Comparison of ENCODE assay signal across 8 cellular contexts in the genomic region with DNA sequence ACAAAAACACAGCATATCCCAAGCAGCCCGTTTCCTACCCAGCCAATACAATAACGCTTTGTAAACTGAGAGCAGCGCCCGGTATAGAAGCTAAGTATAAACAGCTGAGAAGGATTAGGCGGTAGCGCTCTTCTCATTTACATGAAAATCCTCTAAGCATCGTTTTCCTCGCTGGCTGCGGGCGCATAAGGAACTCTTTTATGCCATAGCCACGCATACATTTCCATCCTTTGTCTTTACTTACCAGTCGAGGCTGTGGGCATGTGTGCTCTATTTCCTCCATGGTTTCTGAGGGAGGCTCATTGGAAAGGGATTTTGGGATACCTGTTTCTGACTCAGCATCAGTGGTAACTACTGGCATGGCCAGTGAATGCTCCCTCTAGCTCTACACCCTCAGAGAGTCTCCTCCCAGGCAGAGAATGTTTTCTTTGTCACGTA. TPM values are rescaled to one million over a fixed set of nuclear protein-coding genes. Genes with fewer than 3 reads are reported as not detected.
DNase-seq lines count a peak whose midpoint lies in the region; ATAC-seq lines count a peak whose summit lies in the region.

No MANE protein-coding gene starts in this region.

- H3K9me3 Mint-ChIP-seq in IgD-negative memory B cell = no peaks in the 10 kb centered on the region
- no peaks in the 10 kb centered on the region for H3K9me3 Mint-ChIP-seq in activated naive CD8-positive, alpha-beta T cell (ENCODE audit: low read depth)
- no peaks in the 10 kb centered on the region for H3K9me3 Mint-ChIP-seq in stimulated activated naive CD8-positive, alpha-beta T cell treated with anti-CD3 and anti-CD28 coated beads, Interleukin-15, Interleukin-2, amounts not matched to agents 100 ng/mL and 50 ng/mL, for 24 hours

- no peak overlapping the region for H3K27ac Mint-ChIP-seq in IgD-negative memory B cell
- H3K27ac Mint-ChIP-seq in activated naive CD8-positive, alpha-beta T cell = no peak overlapping the region
- no peak overlapping the region for H3K27ac Mint-ChIP-seq in stimulated activated naive CD8-positive, alpha-beta T cell treated with anti-CD3 and anti-CD28 coated beads, Interleukin-15, Interleukin-2, amounts not matched to agents 100 ng/mL and 50 ng/mL, for 24 hours

- DNase-seq in AG20443 (ENCODE audit: low spot score) = no peak
- no peak for DNase-seq in activated CD8-positive, alpha-beta memory T cell treated with anti-CD3 and anti-CD28 coated beads for 24 hours

- H3K27me3 Mint-ChIP-seq in IgD-negative memory B cell = peaks cover 31% of the 10 kb centered on the region
- peaks cover 5% of the 10 kb centered on the region for H3K27me3 Mint-ChIP-seq in activated naive CD8-positive, alpha-beta T cell
- H3K27me3 Mint-ChIP-seq in stimulated activated naive CD8-positive, alpha-beta T cell treated with anti-CD3 and anti-CD28 coated beads, Interleukin-15, Interleukin-2, amounts not matched to agents 100 ng/mL and 50 ng/mL, for 24 hours = peaks cover 27% of the 10 kb centered on the region

- H3K4me1 Mint-ChIP-seq in IgD-negative memory B cell = peaks cover 4 to 8% (median 5%) of the 10 kb centered on the region in 3 donors
- H3K4me1 Mint-ChIP-seq in activated naive CD8-positive, alpha-beta T cell (ENCODE audit: low read depth) = peaks cover 13% of the 10 kb centered on the region
- peaks cover 16% of the 10 kb centered on the region for H3K4me1 Mint-ChIP-seq in stimulated activated naive CD8-positive, alpha-beta T cell treated with anti-CD3 and anti-CD28 coated beads, Interleukin-15, Interleukin-2, amounts not matched to agents 100 ng/mL and 50 ng/mL, for 24 hours (ENCODE audit: low read depth)

- ATAC-seq in GM18511 (IDR thresholded peaks at IDR 0.05; ENCODE audit: unreplicated experiment) (peak; percentile 15), HG03025 (IDR thresholded peaks at IDR 0.05; ENCODE audit: low FRiP score, unreplicated experiment) (no peak)

- peak overlapping the region; percentile 13 to 92 (median 82) for H3K4me3 Mint-ChIP-seq in IgD-negative memory B cell
- H3K4me3 Mint-ChIP-seq in activated naive CD8-positive, alpha-beta T cell = peak overlapping the region; percentile 70
- peak overlapping the region; percentile 56 for H3K4me3 Mint-ChIP-seq in stimulated activated naive CD8-positive, alpha-beta T cell treated with anti-CD3 and anti-CD28 coated beads, Interleukin-15, Interleukin-2, amounts not matched to agents 100 ng/mL and 50 ng/mL, for 24 hours

- peak overlapping the region; percentile 28 for H3K4me3 ChIP-seq in iPS-11a (ENCODE audit: low read depth, low read length)

- no peaks in the 10 kb centered on the region for H3K36me3 Mint-ChIP-seq in IgD-negative memory B cell
- no peaks in the 10 kb centered on the region for H3K36me3 Mint-ChIP-seq in activated naive CD8-positive, alpha-beta T cell
- H3K36me3 Mint-ChIP-seq in stimulated activated naive CD8-positive, alpha-beta T cell treated with anti-CD3 and anti-CD28 coated beads, Interleukin-15, Interleukin-2, amounts not matched to agents 100 ng/mL and 50 ng/mL, for 24 hours (ENCODE audit: low read depth) = no peaks in the 10 kb centered on the region

RNA-seq across cellular contexts. Expression of gene PCYT1B, which starts 0.4 kb away (rescaled TPM):
- polyA plus RNA-seq in IgD-negative memory B cell = 0.13 TPM

RNA-seq across cellular contexts. Expression of gene POLA1, which starts 47.0 kb away (rescaled TPM):
- 4.3 TPM for polyA plus RNA-seq in IgD-negative memory B cell
